21 cellular contexts compared by ENCODE assay signal in the genomic region with DNA sequence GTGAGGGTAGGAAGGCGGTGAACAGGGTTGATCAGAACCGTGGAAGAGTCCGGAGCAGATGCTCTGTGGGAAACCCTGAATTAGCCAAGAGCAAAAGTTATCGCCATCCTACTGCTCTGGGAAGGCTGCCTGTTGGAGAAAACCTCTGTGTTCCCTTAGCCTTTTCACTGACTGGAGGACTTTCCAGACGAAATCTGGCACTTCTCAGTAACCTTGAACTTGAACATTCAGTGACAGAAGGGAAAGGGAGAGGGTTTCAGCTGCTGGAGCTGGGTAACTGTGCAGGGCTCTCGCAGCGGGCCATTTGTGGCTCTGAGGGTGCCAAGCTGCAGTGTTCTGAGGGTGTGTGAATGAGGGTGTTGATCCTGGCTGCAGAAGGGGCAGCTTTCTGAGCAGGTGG. TPM values are rescaled to one million over a fixed set of nuclear protein-coding genes. Genes with fewer than 3 reads are reported as not detected.
DNase-seq lines count a peak whose midpoint lies in the region; ATAC-seq and TF ChIP-seq lines count a peak whose summit lies in the region.
"Had no signal": no experiment of that assay in that cellular context is flagged by ENCODE, and none has a peak within 500 bp of the region (broad histone marks: within the 10 kb centered on the region; RNA-seq: fewer than 3 reads in every experiment).

No MANE protein-coding gene starts in this region.

- ATAC-seq in GM23338 (no peak), left lobe of liver (peak; percentile 39), HG03432 (IDR thresholded peaks at IDR 0.05; ENCODE audit: unreplicated experiment) (no peak), HG03139 (IDR thresholded peaks at IDR 0.05; ENCODE audit: unreplicated experiment) (no peak)
- no peak for ATAC-seq in activated CD8-positive, alpha-beta T cell treated with anti-CD3 and anti-CD28 coated beads for 36 hours

- no peak overlapping the region for H3K4me3 Mint-ChIP-seq in GM23338
- no peak overlapping the region for H3K4me3 Mint-ChIP-seq in activated CD8-positive, alpha-beta T cell treated with anti-CD3 and anti-CD28 coated beads for 36 hours

- intact Hi-C loops in ascending aorta (cut with DNase I) (no loop called here), spleen (cut with DNase I; ENCODE audit: low total_unique reads) (no loop called here)
- intact Hi-C loops in activated CD8-positive, alpha-beta T cell treated with anti-CD3 and anti-CD28 coated beads for 36 hours (cut with micrococcal nuclease) = no loop called here

- H3K27ac ChIP-seq in GM23338 (ENCODE audit: low read depth) = peak overlapping the region; percentile 61; the same call in 1 of the 2 replicates
- peak overlapping the region; percentile 38 to 51 for H3K27ac ChIP-seq in ascending aorta
- peak overlapping the region in 6 of 8 donors; percentile 26 to 78 (median 66) for H3K27ac ChIP-seq in spleen

- DNase-seq in GM23338 (ENCODE audit: low spot score) = no peak
- no peak for DNase-seq in ascending aorta (ENCODE audit: low spot score in 2 of 2)
- no peak for DNase-seq in left lobe of liver (ENCODE audit: low spot score)
- no peak for DNase-seq in spleen
- DNase-seq in G401 (ENCODE audit: low spot score) = no peak
- no peak for DNase-seq in activated CD8-positive, alpha-beta T cell treated with anti-CD3 and anti-CD28 coated beads for 36 hours
- DNase-seq: activated CD4-positive, CD25-positive, alpha-beta regulatory T cell treated with anti-CD3 and anti-CD28 coated beads, Interleukin-2, amount 50 U/mL, for 72 hours; activated effector memory CD4-positive, alpha-beta T cell treated with anti-CD3 and anti-CD28 coated beads, Interleukin-2, amount 50 U/mL, for 16 hours; amniotic stem cell; Caco-2; KG1; kidney glomerular epithelial cell; NCI-H1048; NCI-H2081 treated with DMSO at 0.1 percent for 48 hours; NCI-H510A; right lobe of liver; stimulated activated CD4-positive, alpha-beta T cell treated with anti-CD3 and anti-CD28 coated beads, Interleukin-2, amount 100 ng/mL, for 24 hours; T1000 had no signal

- no peaks in the 10 kb centered on the region for H3K9me3 ChIP-seq in ascending aorta
- no peaks in the 10 kb centered on the region for H3K9me3 ChIP-seq in spleen
- H3K9me3 ChIP-seq: Caco-2, HAP-1, right lobe of liver had no signal

- H3K36me3 ChIP-seq in GM23338 (ENCODE audit: insufficient read depth) (no peaks in the 10 kb centered on the region), ascending aorta (no peaks in the 10 kb centered on the region), spleen (peaks cover 0 to 6% (median 0%) of the 10 kb centered on the region in 6 donors)
- H3K36me3 ChIP-seq: HAP-1, right lobe of liver had no signal

- H3K9me2 ChIP-seq in GM23338 (ENCODE audit: insufficient read depth) = no peaks in the 10 kb centered on the region

- peaks cover 32% of the 10 kb centered on the region for H3K4me1 ChIP-seq in GM23338 (ENCODE audit: insufficient read depth)
- peaks cover 4 to 52% of the 10 kb centered on the region in 2 donors for H3K4me1 ChIP-seq in ascending aorta
- peaks cover 27 to 100% (median 86%) of the 10 kb centered on the region in 6 donors for H3K4me1 ChIP-seq in spleen
- H3K4me1 ChIP-seq: Caco-2, HAP-1 had no signal

- H3K9me3 Mint-ChIP-seq in GM23338 = no peaks in the 10 kb centered on the region
- no peaks in the 10 kb centered on the region for H3K9me3 Mint-ChIP-seq in activated CD8-positive, alpha-beta T cell treated with anti-CD3 and anti-CD28 coated beads for 36 hours

- 52 to 62% (median 57%) methylated on average over 7 of the region's 7 CpGs for WGBS in spleen, 5 donors

- H3K27me3 Mint-ChIP-seq in GM23338 (ENCODE audit: insufficient read depth, low read depth, poor library complexity) = peaks cover 8% of the 10 kb centered on the region
- H3K27me3 Mint-ChIP-seq in activated CD8-positive, alpha-beta T cell treated with anti-CD3 and anti-CD28 coated beads for 36 hours = no peaks in the 10 kb centered on the region

- H3K79me2 ChIP-seq in GM23338 (replicated peaks; ENCODE audit: insufficient read depth) = peaks cover 70% of the 10 kb centered on the region

- no peaks in the 10 kb centered on the region for H3K27me3 ChIP-seq in GM23338 (ENCODE audit: insufficient read depth)
- no peaks in the 10 kb centered on the region for H3K27me3 ChIP-seq in ascending aorta
- no peaks in the 10 kb centered on the region for H3K27me3 ChIP-seq in spleen (replicated peaks in 1 of 7)
- H3K27me3 ChIP-seq: right lobe of liver had no signal

- H3K4me3 ChIP-seq in GM23338 = no peak overlapping the region
- H3K4me3 ChIP-seq in ascending aorta = peak overlapping the region; percentile 17 to 31
- no peak overlapping the region for H3K4me3 ChIP-seq in spleen
- H3K4me3 ChIP-seq: HAP-1, right lobe of liver had no signal

- POLR2A ChIA-PET in activated CD8-positive, alpha-beta T cell treated with anti-CD3 and anti-CD28 coated beads for 36 hours (lab: Charles Lee) = interaction anchor here (1.0 kb wide), 1 partner anchor 55 kb away, joined by 3 read pairs; no protein-coding TSS in a partner anchor

- no peaks in the 10 kb centered on the region for H3K36me3 Mint-ChIP-seq in GM23338 (ENCODE audit: low read depth)
- peaks cover 3% of the 10 kb centered on the region for H3K36me3 Mint-ChIP-seq in activated CD8-positive, alpha-beta T cell treated with anti-CD3 and anti-CD28 coated beads for 36 hours (ENCODE audit: low read depth)

- no peaks in the 10 kb centered on the region for H3F3A ChIP-seq in GM23338 (replicated peaks; ENCODE audit: low read depth)

- TF ChIP-seq CTCF in GM23338 (conservative IDR thresholded peaks at IDR 0.05; ENCODE audit: low read depth in 2 of 2) = no peak
- TF ChIP-seq CTCF in ascending aorta (IDR thresholded peaks at IDR 0.05) = no peak
- TF ChIP-seq CTCF in spleen (IDR thresholded peaks at IDR 0.05 in 8 of 11, conservative IDR thresholded peaks at IDR 0.05 in 3 of 11) = no peak
- TF ChIP-seq CTCF in activated CD8-positive, alpha-beta T cell treated with anti-CD3 and anti-CD28 coated beads for 36 hours (IDR thresholded peaks at IDR 0.05) = no peak

- no peak for TF ChIP-seq POLR2A in spleen (IDR thresholded peaks at IDR 0.05)

- H3K27ac Mint-ChIP-seq in GM23338 = no peak overlapping the region
- no peak overlapping the region for H3K27ac Mint-ChIP-seq in activated CD8-positive, alpha-beta T cell treated with anti-CD3 and anti-CD28 coated beads for 36 hours

- peaks cover 59% of the 10 kb centered on the region for H3K4me1 Mint-ChIP-seq in GM23338
- peaks cover 42% of the 10 kb centered on the region for H3K4me1 Mint-ChIP-seq in activated CD8-positive, alpha-beta T cell treated with anti-CD3 and anti-CD28 coated beads for 36 hours (ENCODE audit: low read depth)

- H3K4me2 ChIP-seq in GM23338 = 0 out of 2 replicates have a peak overlapping the region, but pooled peaks have one; percentile 55

- H4K20me1 ChIP-seq in GM23338 (replicated peaks; ENCODE audit: insufficient read depth) = peaks cover 3% of the 10 kb centered on the region; the same call in 1 of the 2 replicates

- in situ Hi-C loops in G401 (cut with HindIII; ENCODE audit: low sequenced_read_pairs) = no loop called here

- no peak overlapping the region for H2AFZ ChIP-seq in GM23338

- CTCF ChIA-PET in activated CD8-positive, alpha-beta T cell treated with anti-CD3 and anti-CD28 coated beads for 36 hours (lab: Charles Lee) = interaction anchor here (0.6 kb wide), 1 partner anchor 980 kb away, joined by 3 read pairs; no protein-coding TSS in a partner anchor

TF ChIP-seq in GM23338, 12 proteins besides CTCF, POLR2A, EP300 and RAD21 (continues in another document):
- no peak for TF ChIP-seq REST (IDR thresholded peaks at IDR 0.05; ENCODE audit: unreplicated experiment)
- no peak for TF ChIP-seq POLR2AphosphoS5 (IDR thresholded peaks at IDR 0.05; ENCODE audit: low read depth)
- TF ChIP-seq JUNB (IDR thresholded peaks at IDR 0.05; ENCODE audit: unreplicated experiment) = no peak
- no peak for TF ChIP-seq ZNF114 (CRISPR knock-in tag; IDR thresholded peaks at IDR 0.05)
- TF ChIP-seq, protein P1, sequence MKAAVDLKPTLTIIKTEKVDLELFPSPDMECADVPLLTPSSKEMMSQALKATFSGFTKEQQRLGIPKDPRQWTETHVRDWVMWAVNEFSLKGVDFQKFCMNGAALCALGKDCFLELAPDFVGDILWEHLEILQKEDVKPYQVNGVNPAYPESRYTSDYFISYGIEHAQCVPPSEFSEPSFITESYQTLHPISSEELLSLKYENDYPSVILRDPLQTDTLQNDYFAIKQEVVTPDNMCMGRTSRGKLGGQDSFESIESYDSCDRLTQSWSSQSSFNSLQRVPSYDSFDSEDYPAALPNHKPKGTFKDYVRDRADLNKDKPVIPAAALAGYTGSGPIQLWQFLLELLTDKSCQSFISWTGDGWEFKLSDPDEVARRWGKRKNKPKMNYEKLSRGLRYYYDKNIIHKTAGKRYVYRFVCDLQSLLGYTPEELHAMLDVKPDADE (IDR thresholded peaks at IDR 0.05) = no peak

RNA-seq across cellular contexts. Expression of gene ETV6, which starts 23.4 kb away (rescaled TPM):
- 11.9 and 15.1 TPM in 2 replicates for total RNA-seq in GM23338 (2014; rRNA removed; shearing (Covaris generic))
- 6.1 and 7.5 TPM in 2 replicates for polyA plus RNA-seq in GM23338 (2016; fragmentation: Nextera tagmentation; extraction: Ambion mirVana)
- 21.6 TPM for total RNA-seq in ascending aorta
- 10.8 TPM for total RNA-seq in left lobe of liver
- total RNA-seq in spleen = 100 to 1,000 TPM in 1 of 7 donors, 10 to 100 TPM in 6; 45.7 to 116 (median 86.2) TPM
- 10 to 100 TPM in 2 of 3 donors, 1 to 10 TPM in 1; 7.2 to 12.3 (median 10.6) TPM for polyA plus RNA-seq in spleen
- 1.3 and 1.8 TPM in 2 replicates for total RNA-seq in G401 (2014; rRNA removed; shearing (Covaris generic))
- total RNA-seq in activated CD8-positive, alpha-beta T cell treated with anti-CD3 and anti-CD28 coated beads for 36 hours = 10 to 100 TPM; 20.5 to 22.7 TPM

Comparison
In these comparisons a context has a peak if more than half of its experiments do, and no peak if none do; other contexts are left out.
1. H3K4me3 ChIP-seq: peak in ascending aorta (2 of 2); none in GM23338 (single experiment) and spleen (0 of 8).
2. Peak in every context shown above with its lines, with median percentiles within 50 percentile points of each other: H3K27ac ChIP-seq.